Comparison of ENCODE assay signal across 12 cellular contexts in the genomic region with DNA sequence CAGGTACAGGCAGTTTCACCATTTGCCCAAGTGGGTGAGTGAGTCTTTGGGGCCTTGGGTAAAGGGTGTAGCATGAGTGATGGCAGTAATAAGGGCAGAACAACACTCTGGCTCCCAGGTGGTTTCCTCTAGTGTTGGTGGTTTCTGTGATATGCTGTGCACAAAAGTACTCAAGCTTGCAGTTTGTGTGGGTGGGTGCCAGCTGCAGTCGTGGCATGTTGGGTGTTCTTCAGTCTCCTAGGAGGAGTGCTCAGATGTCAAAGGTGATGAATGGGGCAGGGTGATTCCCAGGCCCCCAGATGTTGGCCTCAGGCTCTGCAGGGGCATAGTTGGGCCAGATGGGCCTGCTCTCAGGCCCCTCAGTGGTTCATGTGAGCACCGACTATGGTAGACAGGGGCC.
A peak's percentile ranks its signal among the peaks of the same experiment; 100 is the strongest.
DNase-seq lines count a peak whose midpoint lies in the region; ATAC-seq and TF ChIP-seq lines count a peak whose summit lies in the region.
"Had no signal": no experiment of that assay in that cellular context is flagged by ENCODE, and none has a peak within 500 bp of the region (broad histone marks: within the 10 kb centered on the region; RNA-seq: fewer than 3 reads in every experiment).

No MANE protein-coding gene starts in this region.

- H3K4me1 Mint-ChIP-seq in naive B cell (peaks cover 35 to 66% (median 60%) of the 10 kb centered on the region in 3 donors), HFFc6 (ENCODE audit: low read depth) (no peaks in the 10 kb centered on the region)
- H3K4me1 Mint-ChIP-seq: brain, nephron had no signal

- H3K27me3 ChIP-seq in BE2C = no peaks in the 10 kb centered on the region

- TF ChIP-seq CTCF in BE2C (IDR thresholded peaks at IDR 0.05; ENCODE audit: low read depth, low read length) (no peak), HFFc6 (IDR thresholded peaks at IDR 0.05) (no peak)

- ATAC-seq in GM18867 (IDR thresholded peaks at IDR 0.05; ENCODE audit: unreplicated experiment) = peak; percentile 77
- peak; percentile 41 for ATAC-seq in GM21576 (IDR thresholded peaks at IDR 0.05; ENCODE audit: unreplicated experiment)
- peak; percentile 81 for ATAC-seq in HG03432 (IDR thresholded peaks at IDR 0.05; ENCODE audit: unreplicated experiment)
- peak; percentile 56 to 57 for ATAC-seq in naive B cell (ENCODE audit: low read depth in 2 of 2)

- H3K4me3 ChIP-seq in BE2C (ENCODE audit: low read depth, low read length) = no peak overlapping the region

- no peaks in the 10 kb centered on the region for H3K9me3 ChIP-seq in BE2C

- H3K27me3 Mint-ChIP-seq in naive B cell (no peaks in the 10 kb centered on the region), HFFc6 (ENCODE audit: insufficient read depth) (no peaks in the 10 kb centered on the region)

- peak overlapping the region; percentile 21 to 84 (median 49) for H3K4me3 Mint-ChIP-seq in naive B cell
- no peak overlapping the region for H3K4me3 Mint-ChIP-seq in HFFc6
- H3K4me3 Mint-ChIP-seq: brain, nephron had no signal

- DNase-seq in naive B cell (peak; percentile 61), BE2C (no peak), dermis blood vessel endothelial cell (no peak), HFFc6 (no peak), DMS79 treated with DMSO at 0.1 percent for 48 hours (lab: John Stamatoyannopoulos, UW) (no peak)
- DNase-seq: activated CD4-positive, alpha-beta T cell treated with anti-CD3 and anti-CD28 coated beads for 48 hours; NCI-H2107 had no signal

- no peaks in the 10 kb centered on the region for H3K4me1 ChIP-seq in BE2C

- peak overlapping the region; percentile 94 to 97 (median 96) for H3K27ac Mint-ChIP-seq in naive B cell
- no peak overlapping the region for H3K27ac Mint-ChIP-seq in HFFc6
- H3K27ac Mint-ChIP-seq: brain, nephron had no signal

- no peaks in the 10 kb centered on the region for H3K36me3 ChIP-seq in BE2C

- H3K9me3 Mint-ChIP-seq in naive B cell (peaks cover 0 to 44% (median 34%) of the 10 kb centered on the region in 7 donors), HFFc6 (peaks cover 10% of the 10 kb centered on the region)

- H3K36me3 Mint-ChIP-seq in naive B cell (peaks cover 4 to 18% of the 10 kb centered on the region in 2 donors), HFFc6 (ENCODE audit: low read depth) (no peaks in the 10 kb centered on the region)
- H3K36me3 Mint-ChIP-seq: brain had no signal
